Comparison of ENCODE assay signal across 8 cellular contexts in the genomic region with DNA sequence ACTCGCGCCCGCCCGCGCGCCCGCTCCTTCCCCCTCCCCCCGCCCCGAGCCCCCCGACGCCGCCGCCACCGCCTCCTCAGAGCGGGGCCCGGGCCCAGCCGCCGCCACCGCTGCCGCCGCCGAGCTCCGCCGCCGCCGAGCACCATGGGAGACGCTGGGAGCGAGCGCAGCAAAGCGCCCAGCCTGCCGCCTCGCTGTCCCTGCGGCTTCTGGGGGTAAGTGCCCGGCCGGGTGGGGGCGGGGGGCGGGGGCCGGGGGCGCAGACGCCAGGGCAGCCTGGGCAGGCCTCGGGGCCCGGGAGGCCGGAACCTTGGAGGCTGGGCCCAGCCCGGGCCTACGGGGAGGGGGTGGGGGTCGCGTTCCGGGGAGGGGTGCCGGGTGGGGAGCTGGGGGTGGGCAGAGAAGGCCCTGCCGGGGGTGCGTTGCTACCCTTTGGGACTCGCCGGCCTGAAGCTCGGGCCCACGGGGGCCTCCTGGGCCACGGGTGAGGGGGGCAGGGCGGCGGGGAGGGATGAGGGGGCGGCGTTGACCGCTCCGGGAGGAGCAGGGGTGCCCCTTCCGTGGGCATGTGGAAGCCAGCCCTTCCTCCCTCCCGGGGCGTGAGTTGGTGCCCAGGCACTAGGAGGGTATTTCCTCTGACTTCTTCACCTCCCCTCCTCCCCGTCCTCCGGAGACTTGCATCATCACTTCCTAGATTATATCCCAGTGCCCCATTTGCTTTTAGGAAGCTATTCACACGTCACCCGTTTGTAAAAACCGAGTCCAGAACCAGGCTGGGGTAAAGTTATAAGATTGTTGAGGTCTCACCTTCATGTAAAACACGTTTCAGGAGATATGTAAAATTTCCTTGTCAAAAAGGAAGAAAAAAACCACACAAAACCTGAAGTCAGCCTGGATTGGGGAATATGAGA. TPM values are rescaled to one million over a fixed set of nuclear protein-coding genes. Genes with fewer than 3 reads are reported as not detected.
DNase-seq lines count a peak whose midpoint lies in the region; ATAC-seq and TF ChIP-seq lines count a peak whose summit lies in the region.

No MANE protein-coding gene starts in this region.

- H3K4me1 ChIP-seq in right lobe of liver = peaks cover 0 to 64% (median 17%) of the 10 kb centered on the region in 4 donors

- H3K27me3 ChIP-seq in dorsolateral prefrontal cortex = no peaks in the 10 kb centered on the region
- no peaks in the 10 kb centered on the region for H3K27me3 ChIP-seq in right lobe of liver

- under 1% methylated on average over 29 of the region's 71 CpGs for WGBS in right lobe of liver (ENCODE audit: insufficient coverage, low coverage, low lambda C conversion rate, missing lambda C conversion rate)

- DNase-seq in DMS53 (lab: John Stamatoyannopoulos, UW) (peak; percentile 51), DMS53 treated with DMSO at 0.1 percent for 48 hours (lab: John Stamatoyannopoulos, UW; ENCODE audit: unreplicated experiment) (no peak), NCI-H146 treated with DMSO at 0.1 percent for 48 hours (lab: John Stamatoyannopoulos, UW; ENCODE audit: unreplicated experiment) (peak; percentile 13), dorsolateral prefrontal cortex (peak in 5 of 10 donors; percentile 19 to 60 (median 44)), right lobe of liver (peak; percentile 73 to 82 (median 79))
- peak; percentile 7 to 21 for DNase-seq in activated CD4-positive, alpha-beta T cell treated with anti-CD3 and anti-CD28 coated beads, Interleukin-2, amount 50 U/mL, for 24 hours (ENCODE audit: low read depth in 1 of 2, low spot score in 1 of 2)
- DNase-seq in stimulated activated CD4-positive, alpha-beta T cell treated with anti-CD3 and anti-CD28 coated beads, Interleukin-4, amount 100 ng/mL, for 48 hours (ENCODE audit: low read depth in 2 of 2) = peak; percentile 23 to 50

- peak; percentile 21 for TF ChIP-seq POLR2A in right lobe of liver (IDR thresholded peaks at IDR 0.05)

- H3K27ac ChIP-seq in dorsolateral prefrontal cortex (peak overlapping the region in 56 of 59 donors; percentile 7 to 100 (median 99)), right lobe of liver (peak overlapping the region; percentile 95 to 98 (median 98))

- intact Hi-C loops in dorsolateral prefrontal cortex (cut with DNase I) = loop anchor here (2.0 to 10.0 kb wide), 3 partner anchors 29 to 205 kb away; no protein-coding TSS in a partner anchor
- intact Hi-C loops in right lobe of liver (cut with DNase I) = no loop called here

- H3K9me3 ChIP-seq in right lobe of liver = no peaks in the 10 kb centered on the region

- no peaks in the 10 kb centered on the region for H3K36me3 ChIP-seq in right lobe of liver

- ATAC-seq in right lobe of liver = peak; percentile 18 to 41 (median 23)
- no peak for ATAC-seq in HG03520 (IDR thresholded peaks at IDR 0.05; ENCODE audit: unreplicated experiment)

- peak overlapping the region; percentile 66 to 96 (median 86) for H3K4me3 ChIP-seq in dorsolateral prefrontal cortex
- H3K4me3 ChIP-seq in right lobe of liver = peak overlapping the region; percentile 85 to 97 (median 88)

- no peak for TF ChIP-seq CTCF in dorsolateral prefrontal cortex (IDR thresholded peaks at IDR 0.05 in 54 of 56, conservative IDR thresholded peaks at IDR 0.05 in 2 of 56; ENCODE audit: low read depth in 1 of 56, partially characterized antibody in 56 of 56)
- no peak for TF ChIP-seq CTCF in right lobe of liver (IDR thresholded peaks at IDR 0.05)

RNA-seq across cellular contexts. Expression of a gene that starts 0.5 kb away (rescaled TPM):
- total RNA-seq in dorsolateral prefrontal cortex (100 to 1,000 TPM in 2 of 120 experiments, 10 to 100 TPM in 118; 48.5 to 106 (median 70.2) TPM), right lobe of liver (10 to 100 TPM; 43.1 to 66.5 (median 53.2) TPM)

Comparison
In these comparisons a context has a peak if more than half of its experiments do, and no peak if none do; other contexts are left out.
1. intact Hi-C loops: an anchor here in dorsolateral prefrontal cortex (2.0 to 10.0 kb wide); none called in right lobe of liver.